Comparison of ENCODE assay signal across 8 cellular contexts in the genomic region with DNA sequence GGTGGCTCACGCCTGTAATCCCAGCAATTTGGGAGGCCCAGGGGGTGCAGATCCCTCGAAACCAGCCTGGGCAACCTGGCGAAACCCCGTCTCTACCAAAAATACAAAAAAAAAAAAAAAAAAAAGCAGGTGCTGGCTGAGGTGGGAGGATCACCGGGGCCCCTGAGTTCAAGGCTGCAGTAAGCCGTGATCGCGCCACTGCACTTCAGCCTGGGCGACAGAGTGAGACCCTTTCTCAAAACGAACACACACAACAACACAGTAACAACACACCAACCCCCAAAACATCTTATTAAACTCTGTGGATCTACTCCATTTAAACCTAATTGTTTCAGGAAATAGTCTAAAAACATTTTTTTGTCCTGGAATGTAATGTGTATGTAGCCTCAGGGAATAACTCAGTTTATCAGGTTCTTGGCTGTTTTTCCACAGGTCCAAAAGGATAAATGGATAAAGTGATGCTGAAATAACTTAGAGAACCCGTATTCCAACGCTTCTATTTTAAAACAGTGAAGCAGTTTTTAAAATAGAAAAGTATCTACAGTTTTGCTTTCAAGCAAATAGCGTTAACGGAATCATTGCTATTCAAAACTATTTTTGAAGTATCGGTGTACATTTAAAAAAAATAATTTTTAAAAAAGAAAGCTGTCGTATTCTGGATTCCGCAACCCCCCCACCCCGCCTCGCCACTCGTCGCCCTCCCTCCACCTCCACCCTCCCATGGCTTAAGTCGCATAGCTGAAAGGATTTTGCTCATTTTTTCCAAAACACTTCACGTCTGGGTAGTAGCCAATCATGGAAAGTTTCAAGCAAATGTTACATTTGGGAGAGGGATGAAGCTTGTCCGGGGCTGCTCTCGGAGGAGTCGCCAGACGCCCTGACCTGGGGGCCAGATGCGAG. TPM values are rescaled to one million over a fixed set of nuclear protein-coding genes. Genes with fewer than 3 reads are reported as not detected.
DNase-seq lines count a peak whose midpoint lies in the region; ATAC-seq and TF ChIP-seq lines count a peak whose summit lies in the region.

No MANE protein-coding gene starts in this region.

- H3K27ac ChIP-seq in 22Rv1 = peak overlapping the region; percentile 78
- H3K27ac ChIP-seq in neutrophil = peak overlapping the region; percentile 89
- peak overlapping the region; percentile 97 for H3K27ac ChIP-seq in upper lobe of right lung

- H3K4me1 ChIP-seq in neutrophil (ENCODE audit: control insufficient read depth in 1 of 2, insufficient read depth in 1 of 2, low read depth in 1 of 2, low read length in 1 of 2) (peaks cover 22 to 31% of the 10 kb centered on the region in 2 experiments), upper lobe of right lung (peaks cover 30% of the 10 kb centered on the region)

- peak overlapping the region; percentile 97 for H3K27ac Mint-ChIP-seq in activated CD4-positive, alpha-beta T cell treated with anti-CD3 and anti-CD28 coated beads, Interleukin-2, amount 10 ng/mL, durations not matched to agents 24 days and 14 days
- H3K27ac Mint-ChIP-seq in endothelial cell (ENCODE audit: unreplicated experiment) = peak overlapping the region; percentile 85

- H3K9me3 ChIP-seq in neutrophil = no peaks in the 10 kb centered on the region
- no peaks in the 10 kb centered on the region for H3K9me3 ChIP-seq in upper lobe of right lung

- H3K27me3 Mint-ChIP-seq in activated CD4-positive, alpha-beta T cell treated with anti-CD3 and anti-CD28 coated beads, Interleukin-2, amount 10 ng/mL, durations not matched to agents 24 days and 14 days = peaks cover 2% of the 10 kb centered on the region
- H3K27me3 Mint-ChIP-seq in endothelial cell (ENCODE audit: unreplicated experiment) = peaks cover 4% of the 10 kb centered on the region

- intact Hi-C loops in activated CD4-positive, alpha-beta T cell treated with anti-CD3 and anti-CD28 coated beads, Interleukin-2, amount 10 ng/mL, durations not matched to agents 24 days and 14 days (cut with micrococcal nuclease) = loop anchor here (1.0 to 10.0 kb wide), 8 partner anchors 135 to 1095 kb away; partner anchors contain the start of genes MFSD6, NAB1, ORMDL1 and PMS1
- intact Hi-C loops in upper lobe of right lung (cut with DNase I) = no loop called here

- TF ChIP-seq CTCF in 22Rv1 (IDR thresholded peaks at IDR 0.05) = no peak
- TF ChIP-seq CTCF in endothelial cell (IDR thresholded peaks at IDR 0.05; ENCODE audit: unreplicated experiment) = no peak
- no peak for TF ChIP-seq CTCF in neutrophil (IDR thresholded peaks at IDR 0.05)
- no peak for TF ChIP-seq CTCF in upper lobe of right lung (IDR thresholded peaks at IDR 0.05)

- no peaks in the 10 kb centered on the region for H3K27me3 ChIP-seq in neutrophil
- H3K27me3 ChIP-seq in upper lobe of right lung = no peaks in the 10 kb centered on the region

- H3K36me3 ChIP-seq in neutrophil = no peaks in the 10 kb centered on the region
- H3K36me3 ChIP-seq in upper lobe of right lung = no peaks in the 10 kb centered on the region

- no peaks in the 10 kb centered on the region for H3K9me3 Mint-ChIP-seq in activated CD4-positive, alpha-beta T cell treated with anti-CD3 and anti-CD28 coated beads, Interleukin-2, amount 10 ng/mL, durations not matched to agents 24 days and 14 days
- no peaks in the 10 kb centered on the region for H3K9me3 Mint-ChIP-seq in endothelial cell (ENCODE audit: unreplicated experiment)

- peaks cover 27% of the 10 kb centered on the region for H3K36me3 Mint-ChIP-seq in activated CD4-positive, alpha-beta T cell treated with anti-CD3 and anti-CD28 coated beads, Interleukin-2, amount 10 ng/mL, durations not matched to agents 24 days and 14 days (ENCODE audit: low read depth)
- H3K36me3 Mint-ChIP-seq in endothelial cell (ENCODE audit: low read depth, unreplicated experiment) = peaks cover 13% of the 10 kb centered on the region

- H3K4me3 Mint-ChIP-seq in activated CD4-positive, alpha-beta T cell treated with anti-CD3 and anti-CD28 coated beads, Interleukin-2, amount 10 ng/mL, durations not matched to agents 24 days and 14 days = peak overlapping the region; percentile 94
- H3K4me3 Mint-ChIP-seq in endothelial cell (ENCODE audit: unreplicated experiment) = peak overlapping the region; percentile 95

- peaks cover 32% of the 10 kb centered on the region for H3K4me1 Mint-ChIP-seq in activated CD4-positive, alpha-beta T cell treated with anti-CD3 and anti-CD28 coated beads, Interleukin-2, amount 10 ng/mL, durations not matched to agents 24 days and 14 days
- H3K4me1 Mint-ChIP-seq in endothelial cell (ENCODE audit: unreplicated experiment) = peaks cover 25% of the 10 kb centered on the region

- DNase-seq in activated CD4-positive, alpha-beta T cell treated with anti-CD3 and anti-CD28 coated beads, Interleukin-2, amount 10 ng/mL, durations not matched to agents 24 days and 14 days = peak; percentile 67
- DNase-seq in endothelial cell (ENCODE audit: low spot score) (no peak), upper lobe of right lung (no peak), putamen (ENCODE audit: low spot score) (no peak)

- peak; percentile 0 for ATAC-seq in HG02588 (IDR thresholded peaks at IDR 0.05; ENCODE audit: unreplicated experiment)
- ATAC-seq in upper lobe of right lung = peak; percentile 3
- ATAC-seq in GM21526 (IDR thresholded peaks at IDR 0.05; ENCODE audit: low FRiP score, unreplicated experiment) = no peak

- H3K4me3 ChIP-seq in neutrophil (ENCODE audit: low read depth in 1 of 2, low read length in 1 of 2) (peak overlapping the region; percentile 73 to 96), upper lobe of right lung (peak overlapping the region; percentile 87)

RNA-seq across cellular contexts. Expression of gene GLS, which starts 0.9 kb away (rescaled TPM):
- total RNA-seq in activated CD4-positive, alpha-beta T cell treated with anti-CD3 and anti-CD28 coated beads, Interleukin-2, amount 10 ng/mL, durations not matched to agents 24 days and 14 days = 256 and 266 TPM in 2 replicates
- total RNA-seq in endothelial cell (ENCODE audit: unreplicated experiment) = 130 TPM
- 209 TPM for total RNA-seq in upper lobe of right lung
